Comparison of ENCODE assay signal across 1 cellular context in the genomic region with DNA sequence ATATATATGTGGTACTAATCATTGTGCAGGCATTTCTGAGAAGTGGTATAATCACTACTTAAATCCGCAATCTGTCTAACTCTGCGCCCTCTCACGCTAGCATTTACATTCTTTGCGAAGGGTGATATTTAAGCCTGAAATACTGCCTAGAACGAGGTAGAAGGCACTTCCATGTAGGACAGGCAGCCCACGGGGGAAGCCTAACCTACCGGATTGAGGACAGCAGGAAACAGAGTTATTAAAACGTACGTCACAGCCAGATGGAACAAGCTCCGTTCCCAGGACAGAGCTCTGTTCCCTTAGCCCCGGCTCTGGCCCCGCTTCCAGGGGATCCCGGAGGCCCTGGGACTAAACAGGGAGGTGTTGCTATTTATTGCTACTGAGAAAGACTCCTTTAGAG.
TF ChIP-seq lines count a peak whose summit lies in the region.

No MANE protein-coding gene starts in this region.

TF ChIP-seq in SK-N-SH, 30 proteins besides CTCF, POLR2A, EP300 and RAD21 (continued from another document):
- TF ChIP-seq, protein P1, sequence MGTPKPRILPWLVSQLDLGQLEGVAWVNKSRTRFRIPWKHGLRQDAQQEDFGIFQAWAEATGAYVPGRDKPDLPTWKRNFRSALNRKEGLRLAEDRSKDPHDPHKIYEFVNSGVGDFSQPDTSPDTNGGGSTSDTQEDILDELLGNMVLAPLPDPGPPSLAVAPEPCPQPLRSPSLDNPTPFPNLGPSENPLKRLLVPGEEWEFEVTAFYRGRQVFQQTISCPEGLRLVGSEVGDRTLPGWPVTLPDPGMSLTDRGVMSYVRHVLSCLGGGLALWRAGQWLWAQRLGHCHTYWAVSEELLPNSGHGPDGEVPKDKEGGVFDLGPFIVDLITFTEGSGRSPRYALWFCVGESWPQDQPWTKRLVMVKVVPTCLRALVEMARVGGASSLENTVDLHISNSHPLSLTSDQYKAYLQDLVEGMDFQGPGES (IDR thresholded peaks at IDR 0.05; ENCODE audit: low read depth, low read length), result no peak
- TF ChIP-seq MXI1 (IDR thresholded peaks at IDR 0.05; ENCODE audit: low read depth, low read length) (no peak), CHD2 (IDR thresholded peaks at IDR 0.05; ENCODE audit: low read length, partially characterized antibody) (no peak), POLR2AphosphoS5 (IDR thresholded peaks at IDR 0.05; ENCODE audit: low read depth, low read length) (no peak), RFX5 (IDR thresholded peaks at IDR 0.05; ENCODE audit: low read length) (no peak)
